Comparison of ENCODE assay signal across 13 cellular contexts in the genomic region with DNA sequence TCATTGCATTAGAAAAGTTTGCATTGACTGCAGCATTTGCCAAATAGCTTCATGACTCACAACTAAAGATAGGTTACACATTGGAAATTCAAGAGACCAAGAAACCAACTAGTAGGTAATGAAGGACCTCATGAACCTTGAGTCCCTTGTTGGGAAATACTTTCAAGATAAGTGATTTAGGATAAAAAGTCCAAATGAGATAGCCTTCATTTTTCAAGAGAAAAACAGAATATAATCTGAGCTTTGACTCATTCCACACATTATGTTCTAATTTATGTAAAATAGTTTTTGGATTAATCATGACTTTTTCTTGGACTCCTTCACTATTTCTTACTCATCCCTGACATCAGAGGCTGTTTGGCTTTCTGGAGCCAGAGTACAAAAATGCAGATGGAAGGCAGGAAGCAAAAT. TPM values are rescaled to one million over a fixed set of nuclear protein-coding genes. Genes with fewer than 3 reads are reported as not detected.
DNase-seq lines count a peak whose midpoint lies in the region; ATAC-seq and TF ChIP-seq lines count a peak whose summit lies in the region.
"Had no signal": no experiment of that assay in that cellular context is flagged by ENCODE, and none has a peak within 500 bp of the region (broad histone marks: within the 10 kb centered on the region; RNA-seq: fewer than 3 reads in every experiment).

No MANE protein-coding gene starts in this region.

- CTCF ChIA-PET in BJ (lab: Yijun Ruan, JAX), result no interaction called here

- intact Hi-C loops in ovary (cut with DNase I), result no loop called here
- intact Hi-C loops in transverse colon (cut with DNase I; ENCODE audit: low total_unique reads), result no loop called here

- H3K9me3 ChIP-seq in ovary, result no peaks in the 10 kb centered on the region
- H3K9me3 ChIP-seq in transverse colon, result no peaks in the 10 kb centered on the region
- H3K9me3 ChIP-seq: suprapubic skin had no signal

- POLR2A ChIA-PET in BJ (lab: Charles Lee), result interaction anchor here (0.5 kb wide), 1 partner anchor 742 kb away, joined by 10 read pairs; no protein-coding TSS in a partner anchor

- no peaks in the 10 kb centered on the region for H3K36me3 ChIP-seq in BJ (ENCODE audit: control insufficient read depth, insufficient read depth, low read length)
- no peaks in the 10 kb centered on the region for H3K36me3 ChIP-seq in ovary
- H3K36me3 ChIP-seq in transverse colon, result no peaks in the 10 kb centered on the region
- H3K36me3 ChIP-seq: suprapubic skin had no signal

- no peak overlapping the region for H3K4me3 ChIP-seq in BJ (ENCODE audit: low read depth, low read length)
- H3K4me3 ChIP-seq in ovary, result no peak overlapping the region
- H3K4me3 ChIP-seq in transverse colon, result no peak overlapping the region
- H3K4me3 ChIP-seq: suprapubic skin had no signal

- H3K27ac ChIP-seq in ovary (no peak overlapping the region), transverse colon (no peak overlapping the region)
- H3K27ac ChIP-seq: parathyroid adenoma, suprapubic skin had no signal

- TF ChIP-seq POLR2A in ovary (IDR thresholded peaks at IDR 0.05) (no peak), transverse colon (IDR thresholded peaks at IDR 0.05) (no peak)

- peak; percentile 71 for DNase-seq in BJ (ENCODE audit: low read depth)
- peak; percentile 94 for DNase-seq in NCI-H226
- peak; percentile 93 for DNase-seq in dedifferentiated amniotic fluid mesenchymal stem cell (ENCODE audit: extremely low spot score)
- peak; percentile 58 for DNase-seq in myocyte (ENCODE audit: low read depth)
- no peak for DNase-seq in NCI-H128 (lab: John Stamatoyannopoulos, UW; ENCODE audit: unreplicated experiment)
- DNase-seq in ovary, result no peak
- DNase-seq in transverse colon, result no peak
- DNase-seq: aorta, NCI-H1694 treated with DMSO at 0.1 percent for 48 hours had no signal

- no peak for ATAC-seq in HG03342 (IDR thresholded peaks at IDR 0.05; ENCODE audit: unreplicated experiment)

- in situ Hi-C loops in transverse colon (cut with MboI; ENCODE audit: low pct_ligation_motif_present in 1 of 4, low pct_unique_long_range_greater_than_20kb in 1 of 4, low sequenced_read_pairs in 3 of 4), result no loop called here

- TF ChIP-seq CTCF in BJ (IDR thresholded peaks at IDR 0.05; ENCODE audit: insufficient read depth, low read depth, low read length) (no peak), ovary (IDR thresholded peaks at IDR 0.05) (no peak), transverse colon (IDR thresholded peaks at IDR 0.05) (no peak)

- H3K4me1 ChIP-seq in ovary (ENCODE audit: insufficient read depth) (no peaks in the 10 kb centered on the region), transverse colon (no peaks in the 10 kb centered on the region)
- H3K4me1 ChIP-seq: parathyroid adenoma, suprapubic skin had no signal

- TF ChIP-seq EP300 in ovary (IDR thresholded peaks at IDR 0.05) (no peak), transverse colon (IDR thresholded peaks at IDR 0.05; ENCODE audit: low read depth) (no peak)

- H3K27me3 ChIP-seq in BJ (ENCODE audit: control insufficient read depth, insufficient read depth, low read length) (no peaks in the 10 kb centered on the region), ovary (no peaks in the 10 kb centered on the region), transverse colon (no peaks in the 10 kb centered on the region)
- H3K27me3 ChIP-seq: suprapubic skin had no signal

RNA-seq across cellular contexts. Expression of gene LIPF, which starts 13.1 kb away (rescaled TPM):
- polyA plus RNA-seq in BJ (2011; rRNA removed) (not detected in 2 replicates), ovary (under 1 TPM in 1 of 2 donors, not detected in 1; 0.75 TPM)
- polyA minus RNA-seq in BJ (2011; rRNA and poly(A)+ RNA removed), result not detected in 2 replicates
- total RNA-seq in myocyte (1.7 and 2.4 TPM in 2 replicates), ovary (not detected), transverse colon (not detected)
- 0.14 TPM for polyA plus RNA-seq in myocyte (2012)
- total RNA-seq: aorta; suprapubic skin; T-helper 2 cell treated with Interferon-gamma antibody and Interleukin-4, amounts not matched to agents 100 ng/mL and 5 ng/mL, for 36 hours had no signal

RNA-seq across cellular contexts. Expression of gene LIPK, which starts 54.9 kb away (rescaled TPM):
- polyA plus RNA-seq in BJ (2011; rRNA removed) (not detected in 2 replicates), ovary (not detected)
- polyA minus RNA-seq in BJ (2011; rRNA and poly(A)+ RNA removed), result not detected in 2 replicates
- total RNA-seq in myocyte (not detected in 2 replicates), ovary (not detected), transverse colon (not detected)
- not detected for polyA plus RNA-seq in myocyte (2012)
- total RNA-seq: aorta; T-helper 2 cell treated with Interferon-gamma antibody and Interleukin-4, amounts not matched to agents 100 ng/mL and 5 ng/mL, for 36 hours had no signal
- polyA plus RNA-seq: aorta had no signal

Comparison
In these comparisons a context has a peak if more than half of its experiments do, and no peak if none do; other contexts are left out.
1. DNase-seq: peak in BJ (single experiment), NCI-H226 (single experiment), dedifferentiated amniotic fluid mesenchymal stem cell (single experiment) and myocyte (single experiment); none in NCI-H128 (single experiment), ovary (0 of 5) and transverse colon (single experiment).